Comparison of ENCODE assay signal across 1 cellular context in genomic region chr12:108773798-108774788, GRCh38.
TF ChIP-seq lines count a peak whose summit lies in the region.

No MANE protein-coding gene starts in this region.

TF ChIP-seq in HepG2, 621 proteins besides CTCF, POLR2A, EP300 and RAD21 (continued from another document and continues in another):
- TF ChIP-seq HIC2 (CRISPR knock-in tag; IDR thresholded peaks at IDR 0.05; ENCODE audit: low read depth), result peak; percentile 67; the same call in 1 of the 2 replicates
- no peak for TF ChIP-seq ZNF616 (CRISPR knock-in tag; IDR thresholded peaks at IDR 0.05; ENCODE audit: low read depth)
- TF ChIP-seq ZBTB49 (CRISPR knock-in tag; IDR thresholded peaks at IDR 0.05; ENCODE audit: borderline replicate concordance), result no peak
- peak; percentile 95 for TF ChIP-seq RXRB (CRISPR knock-in tag; IDR thresholded peaks at IDR 0.05; ENCODE audit: borderline replicate concordance)
- peak; percentile 78 for TF ChIP-seq SP5 (CRISPR knock-in tag; IDR thresholded peaks at IDR 0.05; ENCODE audit: borderline replicate concordance, low read depth)
- no peak for TF ChIP-seq ZNF800 (CRISPR knock-in tag; IDR thresholded peaks at IDR 0.05)
- TF ChIP-seq NR2C2 (CRISPR knock-in tag; IDR thresholded peaks at IDR 0.05; ENCODE audit: borderline replicate concordance), result peak; percentile 62
- 0 out of 2 replicates have a peak, but pooled peaks have one; percentile 49 for TF ChIP-seq ZHX1 (CRISPR knock-in tag; IDR thresholded peaks at IDR 0.05; ENCODE audit: low read depth)
- TF ChIP-seq ZNF691 (CRISPR knock-in tag; IDR thresholded peaks at IDR 0.05; ENCODE audit: borderline replicate concordance, low read depth), result peak; percentile 62; the same call in 1 of the 2 replicates
- peak; percentile 34; the same call in 1 of the 2 replicates for TF ChIP-seq ZNF331 (CRISPR knock-in tag; IDR thresholded peaks at IDR 0.05)
- TF ChIP-seq RERE (CRISPR knock-in tag; IDR thresholded peaks at IDR 0.05; ENCODE audit: low read depth), result peak; percentile 31; the same call in 1 of the 2 replicates
- TF ChIP-seq CBX2 (IDR thresholded peaks at IDR 0.05; ENCODE audit: low read depth, low read length), result no peak
- TF ChIP-seq CBX2 (CRISPR knock-in tag; IDR thresholded peaks at IDR 0.05; ENCODE audit: low read depth), result no peak
- peak; percentile 41; the same call in 1 of the 2 replicates for TF ChIP-seq ZSCAN31 (CRISPR knock-in tag; IDR thresholded peaks at IDR 0.05; ENCODE audit: low read depth)
- TF ChIP-seq HOXA3 (CRISPR knock-in tag; IDR thresholded peaks at IDR 0.05), result peak; percentile 77; the same call in 1 of the 2 replicates
- TF ChIP-seq ZNF772 (CRISPR knock-in tag; IDR thresholded peaks at IDR 0.05), result 0 out of 2 replicates have a peak, but pooled peaks have one; percentile 10
- no peak for TF ChIP-seq ZNF460 (CRISPR knock-in tag; IDR thresholded peaks at IDR 0.05; ENCODE audit: borderline replicate concordance)
- TF ChIP-seq SOX13 (IDR thresholded peaks at IDR 0.05), result peak; percentile 10; the same call in 1 of the 2 replicates
- peak in 1 of 2 experiments; percentile 76; a peak in 2 of 4 replicates for TF ChIP-seq SOX13 (CRISPR knock-in tag; conservative IDR thresholded peaks at IDR 0.05 in 1 of 2, IDR thresholded peaks at IDR 0.05 in 1 of 2)
- peak; percentile 40; the same call in 1 of the 2 replicates for TF ChIP-seq TBX3 (IDR thresholded peaks at IDR 0.05; ENCODE audit: borderline replicate concordance)
- TF ChIP-seq SNRNP70 (IDR thresholded peaks at IDR 0.05; ENCODE audit: low read depth, low read length), result no peak
- TF ChIP-seq DMAP1 (CRISPR knock-in tag; IDR thresholded peaks at IDR 0.05), result peak; percentile 52
- peak; percentile 49; the same call in 1 of the 2 replicates for TF ChIP-seq ZFP91 (CRISPR knock-in tag; IDR thresholded peaks at IDR 0.05; ENCODE audit: borderline replicate concordance)
- TF ChIP-seq RELA (CRISPR knock-in tag; IDR thresholded peaks at IDR 0.05), result no peak
- peak; percentile 43; the same call in 1 of the 2 replicates for TF ChIP-seq MIER3 (CRISPR knock-in tag; IDR thresholded peaks at IDR 0.05; ENCODE audit: borderline replicate concordance)
- TF ChIP-seq TARDBP (CRISPR knock-in tag; IDR thresholded peaks at IDR 0.05), result peak; percentile 73; the same call in 1 of the 2 replicates
- no peak for TF ChIP-seq GABPA (IDR thresholded peaks at IDR 0.05; ENCODE audit: low read depth, low read length)
- peak; percentile 46 for TF ChIP-seq GABPA (CRISPR knock-in tag; IDR thresholded peaks at IDR 0.05; ENCODE audit: low read depth)
- peak; percentile 52 for TF ChIP-seq FOSL2 (CRISPR knock-in tag; IDR thresholded peaks at IDR 0.05)
- TF ChIP-seq TAF15 (IDR thresholded peaks at IDR 0.05; ENCODE audit: low read depth, low read length, poor library complexity, severe bottlenecking), result no peak
- peak; percentile 93 for TF ChIP-seq THRA (CRISPR knock-in tag; IDR thresholded peaks at IDR 0.05; ENCODE audit: borderline replicate concordance)
- TF ChIP-seq EZH2 (conservative IDR thresholded peaks at IDR 0.05; ENCODE audit: low read depth, low read length), result no peak
- TF ChIP-seq CREB3 (CRISPR knock-in tag; IDR thresholded peaks at IDR 0.05), result no peak
- no peak for TF ChIP-seq LCORL (IDR thresholded peaks at IDR 0.05)
- TF ChIP-seq LCORL (CRISPR knock-in tag; IDR thresholded peaks at IDR 0.05), result peak; percentile 81
